1 cellular context compared by ENCODE assay signal in genomic region chr20:50283922-50284810, GRCh38.
TF ChIP-seq lines count a peak whose summit lies in the region.

No MANE protein-coding gene starts in this region.

TF ChIP-seq in HEK293, 187 proteins besides CTCF, POLR2A, EP300 and RAD21 (continued from another document and continues in another):
- TF ChIP-seq ZNF26 (tag by site-specific recombination; IDR thresholded peaks at IDR 0.05) = no peak
- no peak for TF ChIP-seq ZNF600 (tag by site-specific recombination; IDR thresholded peaks at IDR 0.05)
- TF ChIP-seq ZNF280C (tag by site-specific recombination; IDR thresholded peaks at IDR 0.05) = no peak
- no peak for TF ChIP-seq ZNF585B (tag by site-specific recombination; IDR thresholded peaks at IDR 0.05)
- no peak for TF ChIP-seq ZSCAN5A (tag by site-specific recombination; IDR thresholded peaks at IDR 0.05)
- no peak for TF ChIP-seq ZNF837 (tag by site-specific recombination; IDR thresholded peaks at IDR 0.05)
- TF ChIP-seq ZNF202 (tag by site-specific recombination; IDR thresholded peaks at IDR 0.05; ENCODE audit: borderline replicate concordance) = no peak
- no peak for TF ChIP-seq ZNF707 (tag by site-specific recombination; IDR thresholded peaks at IDR 0.05)
- TF ChIP-seq TRIM28 (IDR thresholded peaks at IDR 0.05; ENCODE audit: borderline replicate concordance, low read length) = no peak
- TF ChIP-seq ZNF350 (tag by site-specific recombination; IDR thresholded peaks at IDR 0.05) = no peak
- TF ChIP-seq KLF9 (tag by site-specific recombination; IDR thresholded peaks at IDR 0.05; ENCODE audit: low read depth) = no peak
- no peak for TF ChIP-seq ZNF660 (tag by site-specific recombination; IDR thresholded peaks at IDR 0.05)
- no peak for TF ChIP-seq ZNF324 (tag by site-specific recombination; IDR thresholded peaks at IDR 0.05)
- peak; percentile 27; the same call in 1 of the 2 replicates for TF ChIP-seq KLF1 (tag by site-specific recombination; IDR thresholded peaks at IDR 0.05)
- TF ChIP-seq EGR2 (tag by site-specific recombination; IDR thresholded peaks at IDR 0.05; ENCODE audit: low read depth) = no peak
- no peak for TF ChIP-seq SCRT2 (tag by site-specific recombination; IDR thresholded peaks at IDR 0.05)
- TF ChIP-seq GLI4 (tag by site-specific recombination; IDR thresholded peaks at IDR 0.05) = no peak
- no peak for TF ChIP-seq ZNF530 (tag by site-specific recombination; IDR thresholded peaks at IDR 0.05; ENCODE audit: low read depth)
- peak; percentile 27; the same call in 1 of the 2 replicates for TF ChIP-seq GLIS2 (tag by site-specific recombination; IDR thresholded peaks at IDR 0.05)
- peak; percentile 98 for TF ChIP-seq ZNF24 (tag by site-specific recombination; IDR thresholded peaks at IDR 0.05)
- TF ChIP-seq ZNF518A (tag by site-specific recombination; conservative IDR thresholded peaks at IDR 0.05; ENCODE audit: low read depth) = no peak
- TF ChIP-seq ZBTB10 (tag by site-specific recombination; IDR thresholded peaks at IDR 0.05) = no peak
- TF ChIP-seq ZSCAN30 (tag by site-specific recombination; IDR thresholded peaks at IDR 0.05) = no peak
- TF ChIP-seq PRDM10 (tag by site-specific recombination; IDR thresholded peaks at IDR 0.05) = no peak
- TF ChIP-seq ZNF548 (tag by site-specific recombination; IDR thresholded peaks at IDR 0.05) = no peak
- TF ChIP-seq ZNF248 (tag by site-specific recombination; IDR thresholded peaks at IDR 0.05) = no peak
- TF ChIP-seq ZBTB49 (tag by site-specific recombination; IDR thresholded peaks at IDR 0.05; ENCODE audit: low read depth) = no peak
- no peak for TF ChIP-seq ZNF521 (tag by site-specific recombination; IDR thresholded peaks at IDR 0.05)
- no peak for TF ChIP-seq ZNF239 (tag by site-specific recombination; IDR thresholded peaks at IDR 0.05)
- TF ChIP-seq YY2 (tag by site-specific recombination; IDR thresholded peaks at IDR 0.05) = no peak
- TF ChIP-seq ZNF510 (tag by site-specific recombination; IDR thresholded peaks at IDR 0.05; ENCODE audit: insufficient replicate concordance) = no peak
- TF ChIP-seq ZNF501 (tag by site-specific recombination; IDR thresholded peaks at IDR 0.05) = no peak
- TF ChIP-seq ZSCAN18 (tag by site-specific recombination; IDR thresholded peaks at IDR 0.05) = no peak
- no peak for TF ChIP-seq ZNF571 (tag by site-specific recombination; IDR thresholded peaks at IDR 0.05)
- TF ChIP-seq ZNF48 (tag by site-specific recombination; IDR thresholded peaks at IDR 0.05) = no peak
- TF ChIP-seq ZNF19 (tag by site-specific recombination; IDR thresholded peaks at IDR 0.05; ENCODE audit: low read depth) = no peak
